In the genomic region with DNA sequence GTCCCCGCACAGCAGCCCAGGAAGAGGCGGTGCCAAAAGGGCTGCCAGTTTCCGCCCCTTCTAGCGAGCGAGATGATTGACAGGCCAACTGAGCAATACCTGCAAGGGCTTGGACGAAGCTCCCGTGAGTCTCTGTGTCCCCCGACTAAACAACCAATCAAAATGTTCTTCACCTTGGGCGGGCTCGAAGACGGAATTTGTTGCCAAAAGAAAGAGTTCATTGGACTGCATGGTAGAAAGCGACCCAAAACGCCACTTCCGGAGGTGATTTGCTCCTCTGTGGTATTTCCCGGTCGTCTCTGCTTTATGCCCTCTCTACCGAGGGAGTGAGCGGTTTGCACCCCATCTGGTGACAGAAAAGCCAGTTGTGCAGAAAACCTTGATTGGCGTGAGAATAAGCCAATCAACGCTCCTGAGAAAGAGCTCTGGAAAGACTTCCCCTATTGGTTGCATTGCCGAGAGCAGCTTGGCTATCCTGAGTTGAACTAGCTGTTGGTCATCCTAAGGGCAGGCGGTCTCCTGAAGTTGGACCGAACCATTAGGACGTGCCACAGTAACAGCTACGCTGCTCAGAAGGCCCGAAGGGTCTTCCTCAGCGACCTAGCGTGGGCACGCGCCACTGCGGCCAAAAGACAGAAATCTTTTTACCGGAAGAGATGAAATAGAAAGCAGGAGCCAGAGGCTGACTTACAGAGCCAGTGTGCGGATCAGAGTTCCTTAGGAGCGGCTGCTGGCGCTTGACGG, we compare ENCODE assay signal across 8 cellular contexts. TPM values are rescaled to one million over a fixed set of nuclear protein-coding genes. Genes with fewer than 3 reads are reported as not detected.
DNase-seq lines count a peak whose midpoint lies in the region; ATAC-seq lines count a peak whose summit lies in the region.

No MANE protein-coding gene starts in this region.

- H3K56ac ChIP-seq in mesendoderm (ENCODE audit: low read length), result peak overlapping the region; percentile 97

- H4K5ac ChIP-seq in mesendoderm (ENCODE audit: low read length), result peak overlapping the region; percentile 60

- no peaks in the 10 kb centered on the region for H3K36me3 ChIP-seq in endocrine pancreas (ENCODE audit: control insufficient read depth, insufficient read depth, low read length)
- H3K36me3 ChIP-seq in mesendoderm (ENCODE audit: control insufficient read depth, insufficient read depth, low read length), result no peaks in the 10 kb centered on the region

- CTCF ChIA-PET in activated CD4-positive, alpha-beta memory T cell treated with anti-CD3 and anti-CD28 coated beads for 36 hours (lab: Charles Lee), result interaction anchor here (0.6 to 1.3 kb wide), 3 partner anchors 28 to 310 kb away, joined by 3 read pairs; no protein-coding TSS in a partner anchor

- ATAC-seq in GM19324 (IDR thresholded peaks at IDR 0.05; ENCODE audit: low FRiP score, unreplicated experiment) (peak; percentile 65), HG03457 (IDR thresholded peaks at IDR 0.05; ENCODE audit: unreplicated experiment) (peak; percentile 86)

- H3K4me3 Mint-ChIP-seq in activated CD4-positive, alpha-beta memory T cell treated with anti-CD3 and anti-CD28 coated beads for 36 hours, result peak overlapping the region; percentile 100

- WGBS in mesendoderm (ENCODE audit: extremely low coverage, insufficient coverage, low lambda C conversion rate), result no CpG with 5 or more reads among the region's 36 CpGs

- peaks cover 2% of the 10 kb centered on the region for H3K36me3 Mint-ChIP-seq in activated CD4-positive, alpha-beta memory T cell treated with anti-CD3 and anti-CD28 coated beads for 36 hours

- peak; percentile 98 for DNase-seq in CMK (ENCODE audit: low read depth)
- peak; percentile 99 to 100 for DNase-seq in NCI-H524 (lab: John Stamatoyannopoulos, UW)
- DNase-seq in activated CD4-positive, alpha-beta memory T cell treated with anti-CD3 and anti-CD28 coated beads for 36 hours, result peak; percentile 99
- DNase-seq in mesendoderm, result peak; percentile 100
- peak; percentile 98 for DNase-seq in stimulated activated CD8-positive, alpha-beta memory T cell treated with anti-CD3 and anti-CD28 coated beads, Interleukin-4, amount 100 ng/mL, for 48 hours

- peak overlapping the region; percentile 46 for H3K4ac ChIP-seq in mesendoderm (ENCODE audit: low read depth, low read length)

- POLR2A ChIA-PET in activated CD4-positive, alpha-beta memory T cell treated with anti-CD3 and anti-CD28 coated beads for 36 hours (lab: Charles Lee), result interaction anchor here (0.5 to 1.5 kb wide), 11 partner anchors 31 to 1004 kb away, joined by 3 to 5 read pairs (median 3); partner anchors contain the start of genes CNOT10 and PDCD6IP

- H2BK120ac ChIP-seq in mesendoderm (ENCODE audit: low read depth, low read length), result no peak overlapping the region

- H3K4me3 ChIP-seq in endocrine pancreas (ENCODE audit: control insufficient read depth, insufficient read depth, low read length) (peak overlapping the region; percentile 72), mesendoderm (ENCODE audit: low read length) (peak overlapping the region; percentile 84)

- no peak overlapping the region for H2BK15ac ChIP-seq in mesendoderm (replicated peaks; ENCODE audit: low read depth)

- peak overlapping the region; percentile 95 for H3K23ac ChIP-seq in mesendoderm (ENCODE audit: low read length)

- H3K27me3 ChIP-seq in endocrine pancreas (ENCODE audit: control insufficient read depth, insufficient read depth, low read length), result no peaks in the 10 kb centered on the region
- no peaks in the 10 kb centered on the region for H3K27me3 ChIP-seq in mesendoderm (ENCODE audit: insufficient read depth, low read length, poor library complexity)

- peak overlapping the region; percentile 17 for H4K8ac ChIP-seq in mesendoderm (ENCODE audit: low read depth, low read length)

- H3K9me3 ChIP-seq in endocrine pancreas (ENCODE audit: control insufficient read depth, low read length), result no peaks in the 10 kb centered on the region

- peaks cover 37% of the 10 kb centered on the region for H3K4me1 Mint-ChIP-seq in activated CD4-positive, alpha-beta memory T cell treated with anti-CD3 and anti-CD28 coated beads for 36 hours (ENCODE audit: low read depth)

- no peak overlapping the region for H2AK5ac ChIP-seq in mesendoderm (ENCODE audit: low read length)

- H3K18ac ChIP-seq in mesendoderm (ENCODE audit: low read length), result peak overlapping the region; percentile 46

- peaks cover 2% of the 10 kb centered on the region for H3K79me1 ChIP-seq in mesendoderm (ENCODE audit: low read length)

- H3K27me3 Mint-ChIP-seq in activated CD4-positive, alpha-beta memory T cell treated with anti-CD3 and anti-CD28 coated beads for 36 hours, result no peaks in the 10 kb centered on the region

- H3K4me2 ChIP-seq in mesendoderm (ENCODE audit: low read length), result peak overlapping the region; percentile 98

- H3K27ac ChIP-seq in mesendoderm (ENCODE audit: low read depth, low read length), result peak overlapping the region; percentile 95

- H3K4me1 ChIP-seq in endocrine pancreas (ENCODE audit: control insufficient read depth, insufficient read depth, low read length) (peaks cover 24% of the 10 kb centered on the region), mesendoderm (ENCODE audit: control insufficient read depth, low read depth, low read length) (peaks cover 3% of the 10 kb centered on the region)

- peaks cover 28% of the 10 kb centered on the region for H3K79me2 ChIP-seq in mesendoderm (ENCODE audit: control insufficient read depth, insufficient read depth, low read length)

- H3K9ac ChIP-seq in endocrine pancreas (ENCODE audit: control insufficient read depth, insufficient read depth, low read length), result peak overlapping the region; percentile 86
- H3K9ac ChIP-seq in mesendoderm (ENCODE audit: low read length), result peak overlapping the region; percentile 93

- H3K9me3 Mint-ChIP-seq in activated CD4-positive, alpha-beta memory T cell treated with anti-CD3 and anti-CD28 coated beads for 36 hours, result no peaks in the 10 kb centered on the region

- intact Hi-C loops in activated CD4-positive, alpha-beta memory T cell treated with anti-CD3 and anti-CD28 coated beads for 36 hours (cut with micrococcal nuclease), result loop anchor here (1.0 to 5.0 kb wide), 7 partner anchors 23 to 755 kb away; partner anchors contain the start of genes CCR4, CNOT10, CRTAP and PDCD6IP

- H3K27ac Mint-ChIP-seq in activated CD4-positive, alpha-beta memory T cell treated with anti-CD3 and anti-CD28 coated beads for 36 hours, result peak overlapping the region; percentile 100

- peak overlapping the region; percentile 74 for H2BK5ac ChIP-seq in mesendoderm (ENCODE audit: low read length)

RNA-seq across cellular contexts. Expression of gene UBP1, which starts 0.5 kb away (rescaled TPM):
- 10 to 100 TPM; 52.6 to 53.2 TPM for total RNA-seq in activated CD4-positive, alpha-beta memory T cell treated with anti-CD3 and anti-CD28 coated beads for 36 hours
- 63.1 TPM for polyA plus RNA-seq in mesendoderm (2013, experiment 1 of 2)
- polyA plus RNA-seq in mesendoderm (2013, experiment 2 of 2), result 69.1 TPM

Comparison
In these comparisons a context has a peak if more than half of its experiments do, and no peak if none do; other contexts are left out.
1. Peak in every context shown above with its lines: DNase-seq, ATAC-seq, H3K4me3 ChIP-seq and H3K27ac ChIP-seq.